Comparison of ENCODE assay signal across 21 cellular contexts in the genomic region with DNA sequence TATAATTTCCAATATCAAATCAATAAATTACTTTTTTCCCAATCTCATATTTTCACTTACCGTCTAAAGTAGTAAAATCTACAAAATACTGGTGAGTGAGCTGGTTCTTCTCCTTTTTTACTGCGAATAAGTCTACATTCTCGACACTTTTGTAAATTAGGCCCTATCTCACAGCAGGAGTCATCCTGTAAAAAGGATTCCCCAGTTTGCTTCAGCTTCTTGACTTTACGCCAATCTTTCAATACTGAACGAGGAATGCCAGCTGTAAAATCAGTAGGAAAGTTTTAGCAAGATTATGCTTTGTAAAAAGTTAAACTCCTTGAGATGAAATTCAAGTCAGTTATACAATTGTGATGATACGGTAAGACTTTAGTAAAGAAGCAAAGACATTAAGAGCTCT.
DNase-seq lines count a peak whose midpoint lies in the region; ATAC-seq and TF ChIP-seq lines count a peak whose summit lies in the region.
"Had no signal": no experiment of that assay in that cellular context is flagged by ENCODE, and none has a peak within 500 bp of the region (broad histone marks: within the 10 kb centered on the region; RNA-seq: fewer than 3 reads in every experiment).

No MANE protein-coding gene starts in this region.

- H3K4me3 Mint-ChIP-seq in nephron (no peak overlapping the region), endodermal cell (no peak overlapping the region)
- no peak overlapping the region for H3K4me3 Mint-ChIP-seq in activated T-helper 2 cell treated with anti-CD3 and anti-CD28 coated beads, Interferon-gamma antibody, Interleukin-2, Interleukin-4, amounts not matched to agents 10 μg/mL and 5 μg/mL and 100 μg/mL, durations not matched to agents 14 hours and 24 hours and 36 hours (ENCODE audit: low read depth)
- H3K4me3 Mint-ChIP-seq: HFFc6 had no signal

- H3K27ac Mint-ChIP-seq in nephron = peak overlapping the region; percentile 25 to 76 (median 55)
- no peak overlapping the region for H3K27ac Mint-ChIP-seq in activated T-helper 2 cell treated with anti-CD3 and anti-CD28 coated beads, Interferon-gamma antibody, Interleukin-2, Interleukin-4, amounts not matched to agents 10 μg/mL and 5 μg/mL and 100 μg/mL, durations not matched to agents 14 hours and 24 hours and 36 hours
- H3K27ac Mint-ChIP-seq in endodermal cell = no peak overlapping the region
- H3K27ac Mint-ChIP-seq: HFFc6 had no signal

- H3K4me1 ChIP-seq in HUES48 (ENCODE audit: control insufficient read depth, insufficient read depth, low read length) (peaks cover 41% of the 10 kb centered on the region), endodermal cell (ENCODE audit: control insufficient read depth, insufficient read depth, low read length) (peaks cover 10% of the 10 kb centered on the region)
- H3K4me1 ChIP-seq: BLaER1, SJSA1 had no signal

- no peaks in the 10 kb centered on the region for H3K9me3 Mint-ChIP-seq in nephron
- H3K9me3 Mint-ChIP-seq in activated T-helper 2 cell treated with anti-CD3 and anti-CD28 coated beads, Interferon-gamma antibody, Interleukin-2, Interleukin-4, amounts not matched to agents 10 μg/mL and 5 μg/mL and 100 μg/mL, durations not matched to agents 14 hours and 24 hours and 36 hours = no peaks in the 10 kb centered on the region
- no peaks in the 10 kb centered on the region for H3K9me3 Mint-ChIP-seq in endodermal cell
- H3K9me3 Mint-ChIP-seq: HFFc6 had no signal

- H3K27me3 Mint-ChIP-seq in nephron (ENCODE audit: low read depth) (no peaks in the 10 kb centered on the region), endodermal cell (ENCODE audit: insufficient read depth) (no peaks in the 10 kb centered on the region)
- no peaks in the 10 kb centered on the region for H3K27me3 Mint-ChIP-seq in activated T-helper 2 cell treated with anti-CD3 and anti-CD28 coated beads, Interferon-gamma antibody, Interleukin-2, Interleukin-4, amounts not matched to agents 10 μg/mL and 5 μg/mL and 100 μg/mL, durations not matched to agents 14 hours and 24 hours and 36 hours (ENCODE audit: low read depth)

- WGBS in endodermal cell (ENCODE audit: insufficient coverage in 1 of 2, insufficient read length in 1 of 2), 2 experiments = 51 to 61% methylated on average over 5 to 6 of the region's 6 CpGs

- no peak overlapping the region for H3K9ac ChIP-seq in HUES48 (ENCODE audit: low read depth, low read length)
- H3K9ac ChIP-seq in endodermal cell (ENCODE audit: extremely low read depth, low read length, poor library complexity, severe bottlenecking) = no peak overlapping the region
- H3K9ac ChIP-seq: BLaER1, KMS-11 had no signal

- no peak for TF ChIP-seq CTCF in astrocyte of the spinal cord (IDR thresholded peaks at IDR 0.05; ENCODE audit: low read depth, low read length)
- TF ChIP-seq CTCF in nephron (IDR thresholded peaks at IDR 0.05; ENCODE audit: unreplicated experiment in 3 of 3) = no peak
- no peak for TF ChIP-seq CTCF in endodermal cell (conservative IDR thresholded peaks at IDR 0.05)

- H3K4me1 Mint-ChIP-seq in nephron (peaks cover 50% of the 10 kb centered on the region), endodermal cell (peaks cover 28% of the 10 kb centered on the region)
- peaks cover 12% of the 10 kb centered on the region for H3K4me1 Mint-ChIP-seq in activated T-helper 2 cell treated with anti-CD3 and anti-CD28 coated beads, Interferon-gamma antibody, Interleukin-2, Interleukin-4, amounts not matched to agents 10 μg/mL and 5 μg/mL and 100 μg/mL, durations not matched to agents 14 hours and 24 hours and 36 hours (ENCODE audit: low read depth)

- peaks cover 67% of the 10 kb centered on the region for H3K36me3 Mint-ChIP-seq in nephron (ENCODE audit: low read depth)
- H3K36me3 Mint-ChIP-seq in activated T-helper 2 cell treated with anti-CD3 and anti-CD28 coated beads, Interferon-gamma antibody, Interleukin-2, Interleukin-4, amounts not matched to agents 10 μg/mL and 5 μg/mL and 100 μg/mL, durations not matched to agents 14 hours and 24 hours and 36 hours (ENCODE audit: low read depth) = peaks cover 50% of the 10 kb centered on the region
- peaks cover 58% of the 10 kb centered on the region for H3K36me3 Mint-ChIP-seq in endodermal cell (ENCODE audit: low read depth)

- DNase-seq in NCI-H1417 (lab: John Stamatoyannopoulos, UW) = peak in 2 of 3 experiments; percentile 0 to 61
- no peak for DNase-seq in NCI-H1417 treated with DMSO at 0.1 percent for 48 hours (lab: John Stamatoyannopoulos, UW)
- DNase-seq in astrocyte of the spinal cord (ENCODE audit: low read depth, low spot score) = peak; percentile 47
- DNase-seq in activated T-helper 2 cell treated with anti-CD3 and anti-CD28 coated beads, Interferon-gamma antibody, Interleukin-2, Interleukin-4, amounts not matched to agents 10 μg/mL and 5 μg/mL and 100 μg/mL, durations not matched to agents 14 hours and 24 hours and 36 hours (ENCODE audit: low spot score) = no peak
- DNase-seq in endodermal cell = no peak
- DNase-seq: DMS 273 treated with DMSO at 0.1 percent for 48 hours, EL, HFFc6, NCI-H1092, NCI-H1694 treated with DMSO at 0.1 percent for 48 hours, NCI-H2171, NCI-H524 treated with DMSO at 0.1 percent for 48 hours, PC-3 had no signal

- ATAC-seq in GM19452 (IDR thresholded peaks at IDR 0.05; ENCODE audit: unreplicated experiment) = no peak
- ATAC-seq: HepG2, PC-3 had no signal

- H3K27me3 ChIP-seq in HUES48 (ENCODE audit: control insufficient read depth, insufficient read depth, low read length) = no peaks in the 10 kb centered on the region
- H3K27me3 ChIP-seq in endodermal cell (ENCODE audit: control insufficient read depth, insufficient read depth, low read length, poor library complexity, severe bottlenecking) = no peaks in the 10 kb centered on the region
- H3K27me3 ChIP-seq: BLaER1, SJSA1 had no signal

- H3K36me3 ChIP-seq in HUES48 (ENCODE audit: control insufficient read depth, insufficient read depth, low read length) (peaks cover 95% of the 10 kb centered on the region), endodermal cell (ENCODE audit: control insufficient read depth, insufficient read depth, low read length) (peaks cover 87% of the 10 kb centered on the region)

- H3K27ac ChIP-seq in HUES48 (ENCODE audit: low read depth, low read length) = no peak overlapping the region
- H3K27ac ChIP-seq in endodermal cell (ENCODE audit: low read depth, low read length) = no peak overlapping the region
- H3K27ac ChIP-seq: 22Rv1, BLaER1, KMS-11, SJSA1 had no signal

- H3K9me3 ChIP-seq in HUES48 (ENCODE audit: control insufficient read depth, insufficient read depth, low read length) (no peaks in the 10 kb centered on the region), endodermal cell (ENCODE audit: control insufficient read depth, low read length) (no peaks in the 10 kb centered on the region)
- H3K9me3 ChIP-seq: BLaER1, SJSA1 had no signal

- in situ Hi-C loops in astrocyte of the spinal cord (cut with HindIII; ENCODE audit: low sequenced_read_pairs) = no loop called here

- H3K4me3 ChIP-seq in HUES48 (ENCODE audit: low read depth, low read length) (peak overlapping the region; percentile 23; the same call in 1 of the 2 replicates), astrocyte of the spinal cord (ENCODE audit: low read depth, low read length) (no peak overlapping the region), endodermal cell (ENCODE audit: low read length) (no peak overlapping the region)
- H3K4me3 ChIP-seq: BLaER1, SJSA1 had no signal

- intact Hi-C loops in activated T-helper 2 cell treated with anti-CD3 and anti-CD28 coated beads, Interferon-gamma antibody, Interleukin-2, Interleukin-4, amounts not matched to agents 10 μg/mL and 5 μg/mL and 100 μg/mL, durations not matched to agents 14 hours and 24 hours and 36 hours (cut with micrococcal nuclease) = no loop called here

Comparison
In these comparisons a context has a peak if more than half of its experiments do, and no peak if none do; other contexts are left out.
1. DNase-seq: peak in NCI-H1417 (2 of 3) and astrocyte of the spinal cord (single experiment); none in NCI-H1417 treated with DMSO at 0.1 percent for 48 hours (single experiment), activated T-helper 2 cell treated with anti-CD3 and anti-CD28 coated beads, Interferon-gamma antibody, Interleukin-2, Interleukin-4, amounts not matched to agents 10 μg/mL and 5 μg/mL and 100 μg/mL, durations not matched to agents 14 hours and 24 hours and 36 hours (single experiment) and endodermal cell (single experiment).
2. H3K27ac Mint-ChIP-seq: peak in nephron (3 of 3); none in activated T-helper 2 cell treated with anti-CD3 and anti-CD28 coated beads, Interferon-gamma antibody, Interleukin-2, Interleukin-4, amounts not matched to agents 10 μg/mL and 5 μg/mL and 100 μg/mL, durations not matched to agents 14 hours and 24 hours and 36 hours (single experiment) and endodermal cell (single experiment).